In genomic region chr7:46152671-46153070, GRCh38 we compare ENCODE assay signal across 24 cellular contexts.
DNase-seq lines count a peak whose midpoint lies in the region; ATAC-seq, FAIRE-seq and TF ChIP-seq lines count a peak whose summit lies in the region.
"Had no signal": no experiment of that assay in that cellular context is flagged by ENCODE, and none has a peak within 500 bp of the region (broad histone marks: within the 10 kb centered on the region; RNA-seq: fewer than 3 reads in every experiment).

No MANE protein-coding gene starts in this region.

- H3K4me3 ChIP-seq in mammary epithelial cell (replicated peaks in 1 of 3; ENCODE audit: insufficient read depth in 1 of 3, low read depth in 2 of 3, low read length in 3 of 3), result no peak overlapping the region
- peak overlapping the region; percentile 46 for H3K4me3 ChIP-seq in OCI-LY3 (ENCODE audit: low read length)
- H3K4me3 ChIP-seq in endodermal cell (ENCODE audit: low read length), result no peak overlapping the region
- H3K4me3 ChIP-seq in upper lobe of right lung, result no peak overlapping the region
- H3K4me3 ChIP-seq: coronary artery, gastrocnemius medialis, lower lobe of right lung, psoas muscle, SK-N-MC, upper lobe of left lung had no signal

- no peak for FAIRE-seq in GM19239 (lab: Jason Lieb, UNC)
- FAIRE-seq: A204.1, GM12892, TTC549 had no signal

- POLR2A ChIA-PET in MCF 10A (lab: Yijun Ruan, JAX), result interaction anchor here (1.3 kb wide), 1 partner anchor 14 kb away, joined by 3 read pairs; no protein-coding TSS in a partner anchor

- H3K4me3 Mint-ChIP-seq in MCF 10A (ENCODE audit: unreplicated experiment), result no peak overlapping the region
- H3K4me3 Mint-ChIP-seq in endodermal cell, result no peak overlapping the region
- H3K4me3 Mint-ChIP-seq: activated naive CD4-positive, alpha-beta T cell treated with anti-CD3 and anti-CD28 coated beads, Interleukin-2, amount 10 ng/mL, durations not matched to agents 7 days and 5 days; CD4-positive, alpha-beta memory T cell; naive thymus-derived CD4-positive, alpha-beta T cell had no signal

- H3K27me3 ChIP-seq in mammary epithelial cell (ENCODE audit: insufficient read depth, low read length), result no peaks in the 10 kb centered on the region
- no peaks in the 10 kb centered on the region for H3K27me3 ChIP-seq in OCI-LY3 (ENCODE audit: low read depth, low read length)
- no peaks in the 10 kb centered on the region for H3K27me3 ChIP-seq in endodermal cell (ENCODE audit: control insufficient read depth, insufficient read depth, low read length, poor library complexity, severe bottlenecking)
- H3K27me3 ChIP-seq in upper lobe of right lung, result no peaks in the 10 kb centered on the region
- H3K27me3 ChIP-seq: gastrocnemius medialis, upper lobe of left lung had no signal

- ATAC-seq in HG03439 (IDR thresholded peaks at IDR 0.05; ENCODE audit: unreplicated experiment) (no peak), upper lobe of right lung (no peak)
- ATAC-seq: gastrocnemius medialis; lower lobe of right lung; naive thymus-derived CD4-positive, alpha-beta T cell; psoas muscle had no signal

- H2AFZ ChIP-seq in mammary epithelial cell (ENCODE audit: low read depth, low read length) (no peak overlapping the region), OCI-LY3 (ENCODE audit: low read depth, low read length) (no peak overlapping the region)

- H3K27me3 Mint-ChIP-seq in MCF 10A (ENCODE audit: insufficient read depth, unreplicated experiment) (no peaks in the 10 kb centered on the region), endodermal cell (ENCODE audit: insufficient read depth) (no peaks in the 10 kb centered on the region)
- H3K27me3 Mint-ChIP-seq: activated naive CD4-positive, alpha-beta T cell treated with anti-CD3 and anti-CD28 coated beads, Interleukin-2, amount 10 ng/mL, durations not matched to agents 7 days and 5 days; IgD-negative memory B cell had no signal

- DNase-seq in MCF 10A (ENCODE audit: unreplicated experiment), result no peak
- no peak for DNase-seq in mammary epithelial cell
- peak; percentile 43 for DNase-seq in endodermal cell
- DNase-seq in stimulated activated CD4-positive, alpha-beta T cell treated with anti-CD3 and anti-CD28 coated beads, Interleukin-15, amount 100 ng/mL, for 24 hours, result no peak
- DNase-seq in upper lobe of right lung, result no peak
- no peak for DNase-seq in GM19239 (ENCODE audit: insufficient read length, low spot score)
- DNase-seq: activated CD4-positive, alpha-beta T cell treated with anti-CD3 and anti-CD28 coated beads, Interleukin-2, amount 50 U/mL, for 1 hour; activated naive CD4-positive, alpha-beta T cell treated with anti-CD3 and anti-CD28 coated beads, Interleukin-2, amount 10 ng/mL, durations not matched to agents 7 days and 5 days; activated T-cell treated with anti-CD3 and anti-CD28 coated beads for 4 hours; CD4-positive, alpha-beta memory T cell; gastrocnemius medialis; lower lobe of right lung; naive thymus-derived CD4-positive, alpha-beta T cell; psoas muscle; stimulated activated naive CD4-positive, alpha-beta T cell treated with Interleukin-2 at 50 U/mL for 16 hours; upper lobe of left lung had no signal

- 92% methylated on average over 1 of the region's 1 CpG for WGBS in mammary epithelial cell (ENCODE audit: low coverage, missing lambda C conversion rate)
- WGBS in endodermal cell (ENCODE audit: insufficient coverage in 1 of 2, insufficient read length in 1 of 2), 2 experiments, result 83% methylated on average over 1 of the region's 1 CpG; no CpG with 5 or more reads in 1 of the 2 experiments

- in situ Hi-C loops in mammary epithelial cell (cut with MboI; ENCODE audit: low sequenced_read_pairs in 2 of 2), result no loop called here

- TF ChIP-seq CTCF in MCF 10A (IDR thresholded peaks at IDR 0.05; ENCODE audit: unreplicated experiment), result peak; percentile 15
- TF ChIP-seq CTCF in mammary epithelial cell (conservative IDR thresholded peaks at IDR 0.05 in 1 of 2, IDR thresholded peaks at IDR 0.05 in 1 of 2; ENCODE audit: extremely low read depth in 1 of 2, insufficient read depth in 1 of 2, low read depth in 1 of 2, low read length in 2 of 2), result no peak
- TF ChIP-seq CTCF in OCI-LY3 (IDR thresholded peaks at IDR 0.05; ENCODE audit: low read depth, low read length), result peak; percentile 78
- peak; percentile 52 for TF ChIP-seq CTCF in endodermal cell (conservative IDR thresholded peaks at IDR 0.05)
- TF ChIP-seq CTCF in upper lobe of right lung (IDR thresholded peaks at IDR 0.05), result no peak

- H3K27ac Mint-ChIP-seq in MCF 10A (ENCODE audit: low read depth, unreplicated experiment), result peak overlapping the region; percentile 81
- no peak overlapping the region for H3K27ac Mint-ChIP-seq in endodermal cell
- H3K27ac Mint-ChIP-seq: activated naive CD4-positive, alpha-beta T cell treated with anti-CD3 and anti-CD28 coated beads, Interleukin-2, amount 10 ng/mL, durations not matched to agents 7 days and 5 days; CD4-positive, alpha-beta memory T cell; IgD-negative memory B cell; naive thymus-derived CD4-positive, alpha-beta T cell had no signal

- H3K9me3 ChIP-seq in mammary epithelial cell (replicated peaks; ENCODE audit: insufficient read depth, low read length) (no peaks in the 10 kb centered on the region), OCI-LY3 (ENCODE audit: insufficient read depth, low read length) (0 out of 2 replicates have a peak, but pooled peaks cover 3% of the 10 kb centered on the region), endodermal cell (ENCODE audit: control insufficient read depth, low read length) (peaks cover 4% of the 10 kb centered on the region), upper lobe of right lung (no peaks in the 10 kb centered on the region)
- H3K9me3 ChIP-seq: gastrocnemius medialis, lower lobe of right lung, psoas muscle, upper lobe of left lung had no signal

- H3K36me3 Mint-ChIP-seq in MCF 10A (ENCODE audit: insufficient read depth, unreplicated experiment) (no peaks in the 10 kb centered on the region), endodermal cell (ENCODE audit: low read depth) (no peaks in the 10 kb centered on the region)
- H3K36me3 Mint-ChIP-seq: activated naive CD4-positive, alpha-beta T cell treated with anti-CD3 and anti-CD28 coated beads, Interleukin-2, amount 10 ng/mL, durations not matched to agents 7 days and 5 days; CD4-positive, alpha-beta memory T cell; IgD-negative memory B cell; naive thymus-derived CD4-positive, alpha-beta T cell had no signal

- CTCF ChIA-PET in MCF 10A (lab: Yijun Ruan, JAX), result interaction anchor here (0.6 to 1.0 kb wide), 7 partner anchors 13 to 1026 kb away, joined by 3 to 5 read pairs (median 4); no protein-coding TSS in a partner anchor
- CTCF ChIA-PET in mammary epithelial cell (lab: Charles Lee; ENCODE audit: low non-redundant PET), result interaction anchor here (0.6 to 0.9 kb wide), 3 partner anchors 67 to 239 kb away, joined by 3 to 5 read pairs (median 3); no protein-coding TSS in a partner anchor

- H3K9ac ChIP-seq in mammary epithelial cell (ENCODE audit: insufficient read depth, low read length), result no peak overlapping the region
- H3K9ac ChIP-seq in OCI-LY3 (ENCODE audit: low read length), result peak overlapping the region; percentile 54
- no peak overlapping the region for H3K9ac ChIP-seq in endodermal cell (ENCODE audit: extremely low read depth, low read length, poor library complexity, severe bottlenecking)

- BruUV-seq in MCF 10A (replicated peaks; lab: Mats Ljungman, UMichigan), result no TSS peak
- BruUV-seq in mammary epithelial cell (replicated peaks; lab: Mats Ljungman, UMichigan), result no TSS peak

- H3K4me1 ChIP-seq in mammary epithelial cell (ENCODE audit: insufficient read depth, low read length) (peaks cover 12% of the 10 kb centered on the region), OCI-LY3 (ENCODE audit: low read length) (peaks cover 35% of the 10 kb centered on the region), endodermal cell (ENCODE audit: control insufficient read depth, insufficient read depth, low read length) (peaks cover 3% of the 10 kb centered on the region), upper lobe of right lung (no peaks in the 10 kb centered on the region)
- H3K4me1 ChIP-seq: gastrocnemius medialis, lower lobe of right lung, psoas muscle, upper lobe of left lung had no signal

- no peak overlapping the region for H3K4me2 ChIP-seq in mammary epithelial cell (ENCODE audit: insufficient read depth, low read depth, low read length)
- H3K4me2 ChIP-seq in OCI-LY3 (ENCODE audit: low read length), result peak overlapping the region; percentile 71

- H3K36me3 ChIP-seq in mammary epithelial cell (ENCODE audit: insufficient read depth, low read length), result no peaks in the 10 kb centered on the region
- H3K36me3 ChIP-seq in OCI-LY3 (replicated peaks; ENCODE audit: low read depth, low read length), result no peaks in the 10 kb centered on the region
- H3K36me3 ChIP-seq in endodermal cell (ENCODE audit: control insufficient read depth, insufficient read depth, low read length), result no peaks in the 10 kb centered on the region
- H3K36me3 ChIP-seq in upper lobe of right lung, result no peaks in the 10 kb centered on the region
- H3K36me3 ChIP-seq: gastrocnemius medialis, lower lobe of right lung, upper lobe of left lung had no signal

- H3K4me1 Mint-ChIP-seq in MCF 10A (ENCODE audit: insufficient read depth, unreplicated experiment) (peaks cover 25% of the 10 kb centered on the region), endodermal cell (peaks cover 8% of the 10 kb centered on the region)
- H3K4me1 Mint-ChIP-seq: activated naive CD4-positive, alpha-beta T cell treated with anti-CD3 and anti-CD28 coated beads, Interleukin-2, amount 10 ng/mL, durations not matched to agents 7 days and 5 days; CD4-positive, alpha-beta memory T cell; IgD-negative memory B cell; naive thymus-derived CD4-positive, alpha-beta T cell had no signal

- dilution Hi-C loops in mammary epithelial cell (cut with HindIII; ENCODE audit: low sequenced_read_pairs), result no loop called here

- H3K27ac ChIP-seq in mammary epithelial cell (ENCODE audit: insufficient read depth, low read depth, low read length) (no peak overlapping the region), OCI-LY3 (ENCODE audit: low read length) (peak overlapping the region; percentile 95), endodermal cell (ENCODE audit: low read depth, low read length) (no peak overlapping the region), upper lobe of right lung (no peak overlapping the region)
- H3K27ac ChIP-seq: coronary artery, gastrocnemius medialis, lower lobe of right lung, psoas muscle, SK-N-MC, upper lobe of left lung had no signal

- intact Hi-C loops in MCF 10A (cut with micrococcal nuclease), result loop anchor here (5.0 kb wide), 1 partner anchor 230 kb away; the partner anchor contains the start of gene IGFBP3
- intact Hi-C loops in mammary epithelial cell (cut with micrococcal nuclease), result loop anchor here (2.0 to 5.0 kb wide), 2 partner anchors 190 to 230 kb away; no protein-coding TSS in a partner anchor
- intact Hi-C loops in upper lobe of right lung (cut with DNase I), result no loop called here

- no peaks in the 10 kb centered on the region for H3K79me2 ChIP-seq in mammary epithelial cell (ENCODE audit: insufficient read depth, low read length)
- H3K79me2 ChIP-seq in OCI-LY3 (ENCODE audit: low read length), result no peaks in the 10 kb centered on the region

- H3K9me3 Mint-ChIP-seq in MCF 10A (ENCODE audit: unreplicated experiment), result peaks cover 7% of the 10 kb centered on the region
- H3K9me3 Mint-ChIP-seq in endodermal cell, result no peaks in the 10 kb centered on the region
- H3K9me3 Mint-ChIP-seq: activated naive CD4-positive, alpha-beta T cell treated with anti-CD3 and anti-CD28 coated beads, Interleukin-2, amount 10 ng/mL, durations not matched to agents 7 days and 5 days had no signal

- H4K20me1 ChIP-seq in mammary epithelial cell (ENCODE audit: insufficient read depth, low read length) (no peaks in the 10 kb centered on the region), OCI-LY3 (ENCODE audit: insufficient read depth, low read length) (no peaks in the 10 kb centered on the region)

Comparison
In these comparisons a context has a peak if more than half of its experiments do, and no peak if none do; other contexts are left out.
1. CTCF ChIP-seq: peak in MCF 10A (single experiment), OCI-LY3 (single experiment) and endodermal cell (single experiment); none in mammary epithelial cell (0 of 2) and upper lobe of right lung (single experiment).